Comparison of ENCODE assay signal across 14 cellular contexts in the genomic region with DNA sequence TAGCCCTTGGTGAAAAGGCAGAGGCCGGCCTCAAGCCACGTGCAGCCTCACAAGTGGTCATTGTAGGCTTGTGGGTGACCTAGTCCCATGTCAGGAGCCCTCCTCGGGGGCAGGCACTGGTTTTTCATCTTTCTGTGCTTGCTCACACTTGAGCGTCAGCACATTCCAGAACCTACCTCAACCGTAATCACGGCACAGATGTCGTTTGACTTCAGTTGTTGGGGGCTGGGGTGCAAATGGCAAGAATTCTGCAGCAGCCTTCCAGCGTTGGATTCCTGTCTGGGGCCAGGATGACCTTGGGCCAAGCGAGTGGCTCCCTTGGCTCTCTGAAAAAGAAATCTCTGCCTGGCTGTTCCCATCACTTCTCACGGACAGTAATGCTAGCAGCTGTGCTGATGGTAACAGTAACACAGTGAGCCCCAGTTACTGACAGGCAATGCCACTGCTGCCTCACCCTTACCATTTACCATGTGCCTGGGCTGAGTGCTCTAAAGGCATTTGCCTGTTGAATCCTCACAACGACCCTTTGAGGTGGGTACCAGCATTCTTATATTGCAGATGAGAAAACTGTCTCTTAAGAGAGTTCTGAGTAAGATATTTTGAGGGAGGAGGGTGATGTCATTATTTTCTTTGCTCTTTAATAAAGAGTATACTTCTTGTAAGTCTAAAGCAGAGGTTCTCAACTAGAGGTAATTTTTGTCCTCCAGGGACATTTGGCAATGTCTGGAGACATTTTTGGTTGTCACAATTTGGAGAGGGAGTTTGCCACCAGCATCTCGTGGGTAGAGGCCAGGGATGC. TPM values are rescaled to one million over a fixed set of nuclear protein-coding genes. Genes with fewer than 3 reads are reported as not detected.
DNase-seq lines count a peak whose midpoint lies in the region; ATAC-seq and TF ChIP-seq lines count a peak whose summit lies in the region.
"Had no signal": no experiment of that assay in that cellular context is flagged by ENCODE, and none has a peak within 500 bp of the region (broad histone marks: within the 10 kb centered on the region; RNA-seq: fewer than 3 reads in every experiment).

No MANE protein-coding gene starts in this region.

- H3K4me3 Mint-ChIP-seq in Caco-2 (ENCODE audit: unreplicated experiment), result no peak overlapping the region
- H3K4me3 Mint-ChIP-seq: neural crest cell had no signal

- POLR2A ChIA-PET in Caco-2 (lab: Charles Lee), result no interaction called here
- POLR2A ChIA-PET in HEK293T (lab: Yijun Ruan, JAX), result no interaction called here

- H3K4me1 ChIP-seq in Caco-2, result peaks cover 54% of the 10 kb centered on the region
- H3K4me1 ChIP-seq in right cardiac atrium (ENCODE audit: control insufficient read depth, insufficient read depth, low read length), result peaks cover 6% of the 10 kb centered on the region
- H3K4me1 ChIP-seq in rectal smooth muscle tissue (ENCODE audit: control insufficient read depth, insufficient read depth, low read length), result no peaks in the 10 kb centered on the region
- H3K4me1 ChIP-seq: colonic mucosa had no signal

- H3K27me3 ChIP-seq in Caco-2 (replicated peaks; ENCODE audit: control insufficient read depth, insufficient read depth, low read length), result no peaks in the 10 kb centered on the region
- H3K27me3 ChIP-seq in right cardiac atrium (ENCODE audit: control insufficient read depth, insufficient read depth), result no peaks in the 10 kb centered on the region
- no peaks in the 10 kb centered on the region for H3K27me3 ChIP-seq in rectal smooth muscle tissue (ENCODE audit: control insufficient read depth, insufficient read depth, low read length)
- H3K27me3 ChIP-seq: colonic mucosa had no signal

- peak in 1 of 2 experiments; percentile 68 for DNase-seq in Caco-2
- DNase-seq in astrocyte of the spinal cord (ENCODE audit: low read depth, low spot score), result peak; percentile 80
- DNase-seq in right cardiac atrium, result peak; percentile 47 to 73 (median 66)
- no peak for DNase-seq in HEK293T (ENCODE audit: extremely low spot score)
- no peak for DNase-seq in inferior parietal cortex (ENCODE audit: extremely low spot score)
- DNase-seq in NCI-H146 treated with DMSO at 0.1 percent for 48 hours (lab: John Stamatoyannopoulos, UW; ENCODE audit: unreplicated experiment), result no peak
- no peak for DNase-seq in NCI-H1930 (lab: John Stamatoyannopoulos, UW)
- DNase-seq: activated T-cell treated with anti-CD3 and anti-CD28 coated beads, Interleukin-2, amount 50 U/mL, for 1 hour; colonic mucosa; COR-L47; NCI-H1694 treated with DMSO at 0.1 percent for 48 hours had no signal

- H3K4me1 Mint-ChIP-seq in Caco-2 (ENCODE audit: low read depth, unreplicated experiment), result peaks cover 57% of the 10 kb centered on the region

- ATAC-seq in right cardiac atrium, result peak; percentile 68 to 77
- ATAC-seq: Panc1 had no signal

- H3K27me3 Mint-ChIP-seq in Caco-2 (ENCODE audit: insufficient read depth, unreplicated experiment), result no peaks in the 10 kb centered on the region

- intact Hi-C loops in Caco-2 (cut with micrococcal nuclease; ENCODE audit: unreplicated experiment), result no loop called here
- intact Hi-C loops in right cardiac atrium (cut with DNase I), result no loop called here

- H3K9me3 Mint-ChIP-seq in Caco-2 (ENCODE audit: unreplicated experiment), result peaks cover 22% of the 10 kb centered on the region

- TF ChIP-seq CTCF in Caco-2 (IDR thresholded peaks at IDR 0.05; ENCODE audit: insufficient read depth in 1 of 2, low read depth in 1 of 2, low read length in 1 of 2, severe bottlenecking in 1 of 2, unreplicated experiment in 1 of 2) (no peak), astrocyte of the spinal cord (IDR thresholded peaks at IDR 0.05; ENCODE audit: low read depth, low read length) (no peak)

- no peak overlapping the region for H3K9ac ChIP-seq in rectal smooth muscle tissue (ENCODE audit: low read length)

- no peak overlapping the region for H3K4me3 ChIP-seq in Caco-2 (ENCODE audit: low read depth, low read length)
- H3K4me3 ChIP-seq in astrocyte of the spinal cord (ENCODE audit: low read depth, low read length), result no peak overlapping the region
- H3K4me3 ChIP-seq in right cardiac atrium (ENCODE audit: low read length), result no peak overlapping the region
- H3K4me3 ChIP-seq in rectal smooth muscle tissue (ENCODE audit: low read length), result no peak overlapping the region
- H3K4me3 ChIP-seq: colonic mucosa had no signal

- H3K27ac ChIP-seq in right cardiac atrium (ENCODE audit: low read length), result no peak overlapping the region
- peak overlapping the region; percentile 25 for H3K27ac ChIP-seq in rectal smooth muscle tissue (ENCODE audit: low read depth, low read length)
- H3K27ac ChIP-seq: colonic mucosa had no signal

- H3K9me3 ChIP-seq in Caco-2 (peaks cover 23% of the 10 kb centered on the region), right cardiac atrium (ENCODE audit: control insufficient read depth, low read length) (no peaks in the 10 kb centered on the region)
- H3K9me3 ChIP-seq: colonic mucosa had no signal

- CTCF ChIA-PET in Caco-2 (lab: Charles Lee), result no interaction called here
- CTCF ChIA-PET in HEK293T (lab: Yijun Ruan, JAX), result no interaction called here

- BruUV-seq in Caco-2 (replicated peaks; lab: Mats Ljungman, UMichigan), result no TSS peak

- H3K36me3 ChIP-seq in Caco-2 (ENCODE audit: control insufficient read depth, insufficient read depth, low read length) (peaks cover 5% of the 10 kb centered on the region; the same call in 1 of the 2 replicates), rectal smooth muscle tissue (ENCODE audit: control insufficient read depth, insufficient read depth, low read length) (no peaks in the 10 kb centered on the region)
- H3K36me3 ChIP-seq: colonic mucosa had no signal

- H3K36me3 Mint-ChIP-seq in Caco-2 (ENCODE audit: insufficient read depth, unreplicated experiment), result peaks cover 64% of the 10 kb centered on the region

- 45% methylated on average over 12 of the region's 12 CpGs for WGBS in right cardiac atrium

- in situ Hi-C loops in astrocyte of the spinal cord (cut with HindIII; ENCODE audit: low sequenced_read_pairs), result no loop called here

- H3K27ac Mint-ChIP-seq in Caco-2 (ENCODE audit: unreplicated experiment), result peak overlapping the region; percentile 10

TF ChIP-seq in HEK293T, 16 proteins besides CTCF, POLR2A, EP300 and RAD21:
- no peak for TF ChIP-seq SUZ12 (IDR thresholded peaks at IDR 0.05)
- TF ChIP-seq ARNT (IDR thresholded peaks at IDR 0.05), result no peak
- no peak for TF ChIP-seq LEF1 (IDR thresholded peaks at IDR 0.05; ENCODE audit: borderline replicate concordance)
- no peak for TF ChIP-seq CTBP1 (IDR thresholded peaks at IDR 0.05; ENCODE audit: borderline replicate concordance)
- TF ChIP-seq ELF4 (IDR thresholded peaks at IDR 0.05), result no peak
- no peak for TF ChIP-seq ZNF384 (IDR thresholded peaks at IDR 0.05)
- no peak for TF ChIP-seq BHLHE40 (IDR thresholded peaks at IDR 0.05; ENCODE audit: borderline replicate concordance)
- no peak for TF ChIP-seq SP1 (IDR thresholded peaks at IDR 0.05)

RNA-seq across cellular contexts. Expression of a gene that starts 46.5 kb away (rescaled TPM):
- total RNA-seq in Caco-2 (2022), result 88.9 and 91.5 TPM in 2 replicates
- total RNA-seq in right cardiac atrium, result 10 to 100 TPM; 13.1 to 22.7 (median 14.1) TPM
- 8.7 TPM for polyA plus RNA-seq in right cardiac atrium

Comparison
In these comparisons a context has a peak if more than half of its experiments do, and no peak if none do; other contexts are left out.
1. DNase-seq: peak in astrocyte of the spinal cord (single experiment) and right cardiac atrium (3 of 3); none in HEK293T (single experiment), inferior parietal cortex (single experiment), NCI-H146 treated with DMSO at 0.1 percent for 48 hours (single experiment) and NCI-H1930 (0 of 2).